ENCODE assay signal across 8 cellular contexts in genomic region chr14:60250318-60251035, GRCh38. TPM values are rescaled to one million over a fixed set of nuclear protein-coding genes. Genes with fewer than 3 reads are reported as not detected.
A peak's percentile ranks its signal among the peaks of the same experiment; 100 is the strongest.
DNase-seq lines count a peak whose midpoint lies in the region; ATAC-seq and TF ChIP-seq lines count a peak whose summit lies in the region.

No MANE protein-coding gene starts in this region.

- H3K9ac ChIP-seq in GM23248: peak overlapping the region; percentile 85

- H3K4me3 ChIP-seq in GM23248: peak overlapping the region; percentile 81
- H3K4me3 ChIP-seq in fibroblast of the aortic adventitia (ENCODE audit: low read depth, low read length): peak overlapping the region; percentile 76
- peak overlapping the region; percentile 93 for H3K4me3 ChIP-seq in psoas muscle

- peaks cover 20% of the 10 kb centered on the region for H3F3A ChIP-seq in GM23248 (ENCODE audit: insufficient read depth)

- intact Hi-C loops in psoas muscle (cut with DNase I): no loop called here

- WGBS in GM23248 (ENCODE audit: low coverage in 1 of 2, low lambda C conversion rate in 2 of 2, missing lambda C conversion rate in 2 of 2), 2 experiments: 5% methylated on average over 6 of the region's 6 CpGs
- 10 to 14% (median 10%) methylated on average over 6 of the region's 6 CpGs for WGBS in psoas muscle, 3 donors

- H3K9me2 ChIP-seq in GM23248 (ENCODE audit: insufficient read depth): no peaks in the 10 kb centered on the region

- peak overlapping the region; percentile 94 for H3K4me2 ChIP-seq in GM23248 (ENCODE audit: unreplicated experiment)

- ATAC-seq in psoas muscle (no peak), GM21825 (IDR thresholded peaks at IDR 0.05; ENCODE audit: unreplicated experiment) (no peak)

- H3K4me1 ChIP-seq in GM23248 (ENCODE audit: insufficient read depth) (peaks cover 14% of the 10 kb centered on the region), psoas muscle (peaks cover 39% of the 10 kb centered on the region)

- peaks cover 56% of the 10 kb centered on the region for H3K79me2 ChIP-seq in GM23248 (ENCODE audit: insufficient read depth)

- peak overlapping the region; percentile 75 for H3K27ac ChIP-seq in GM23248
- peak overlapping the region; percentile 100 for H3K27ac ChIP-seq in psoas muscle

- no peaks in the 10 kb centered on the region for H3K36me3 ChIP-seq in GM23248 (ENCODE audit: low read depth)
- H3K36me3 ChIP-seq in psoas muscle (ENCODE audit: insufficient read depth in 1 of 2, low read depth in 1 of 2): no peaks in the 10 kb centered on the region

- TF ChIP-seq CTCF in fibroblast of the aortic adventitia (IDR thresholded peaks at IDR 0.05; ENCODE audit: insufficient read depth, low read length) (no peak), psoas muscle (IDR thresholded peaks at IDR 0.05) (no peak)

- H3K27me3 ChIP-seq in GM23248 (replicated peaks; ENCODE audit: insufficient read depth) (no peaks in the 10 kb centered on the region), psoas muscle (ENCODE audit: insufficient read depth in 3 of 3, low read length in 2 of 3) (no peaks in the 10 kb centered on the region)

- in situ Hi-C loops in GM23248 (cut with MboI): no loop called here

- H2AFZ ChIP-seq in GM23248: peak overlapping the region; percentile 65; the same call in 1 of the 2 replicates

- H3K9me3 ChIP-seq in GM23248 (ENCODE audit: low read depth): no peaks in the 10 kb centered on the region
- H3K9me3 ChIP-seq in psoas muscle: no peaks in the 10 kb centered on the region

- DNase-seq in AG20443 (ENCODE audit: low spot score): peak; percentile 9
- peak; percentile 50 for DNase-seq in GM23248
- peak; percentile 54 for DNase-seq in SW480 (ENCODE audit: low spot score)
- DNase-seq in fibroblast of the aortic adventitia (ENCODE audit: low read depth): peak; percentile 14
- no peak for DNase-seq in psoas muscle
- no peak for DNase-seq in DMS114 treated with DMSO at 0.1 percent for 48 hours (lab: John Stamatoyannopoulos, UW; ENCODE audit: unreplicated experiment)
- no peak for DNase-seq in NCI-H446 treated with DMSO at 0.1 percent for 48 hours (lab: John Stamatoyannopoulos, UW)

- H4K20me1 ChIP-seq in GM23248 (ENCODE audit: insufficient read depth): peaks cover 15% of the 10 kb centered on the region

RNA-seq across cellular contexts. Expression of gene PPM1A, which starts 1.5 kb away (rescaled TPM):
- total RNA-seq in GM23248 (2014; rRNA removed; shearing (Covaris generic)): 16.6 and 16.9 TPM in 2 replicates
- polyA plus RNA-seq in GM23248 (2016; fragmentation: Nextera tagmentation; extraction: Ambion mirVana): 21.5 and 26.2 TPM in 2 replicates
- total RNA-seq in fibroblast of the aortic adventitia (ENCODE audit: low replicate concordance): 30.9 and 31.0 TPM in 2 replicates
- total RNA-seq in psoas muscle: 100 to 1,000 TPM; 123 to 154 (median 131) TPM
- 100 to 1,000 TPM in 1 of 3 donors, 10 to 100 TPM in 2; 54.0 to 174 (median 54.2) TPM for polyA plus RNA-seq in psoas muscle

Comparison
In these comparisons a context has a peak if more than half of its experiments do, and no peak if none do; other contexts are left out.
1. DNase-seq: peak in AG20443 (single experiment), GM23248 (single experiment), SW480 (single experiment) and fibroblast of the aortic adventitia (single experiment); none in psoas muscle (0 of 2), DMS114 treated with DMSO at 0.1 percent for 48 hours (single experiment) and NCI-H446 treated with DMSO at 0.1 percent for 48 hours (single experiment).
2. Peak in every context shown above with its lines, with median percentiles within 50 percentile points of each other: H3K4me3 ChIP-seq.